ENCODE assay signal across 22 cellular contexts in genomic region chr7:156096806-156097538, GRCh38.
DNase-seq lines count a peak whose midpoint lies in the region; ATAC-seq, FAIRE-seq and TF ChIP-seq lines count a peak whose summit lies in the region.
"Had no signal": no experiment of that assay in that cellular context is flagged by ENCODE, and none has a peak within 500 bp of the region (broad histone marks: within the 10 kb centered on the region; RNA-seq: fewer than 3 reads in every experiment).

No MANE protein-coding gene starts in this region.

- H3K4me2 ChIP-seq in endothelial cell of umbilical vein (ENCODE audit: insufficient read depth, low read length): no peak overlapping the region
- no peak overlapping the region for H3K4me2 ChIP-seq in GM23248 (ENCODE audit: unreplicated experiment)

- no peaks in the 10 kb centered on the region for H3F3A ChIP-seq in GM23248 (ENCODE audit: insufficient read depth)

- dilution Hi-C loops in endothelial cell of umbilical vein (cut with MboI; ENCODE audit: extremely low pct_ligation_motif_present, low sequenced_read_pairs): no loop called here

- TF ChIP-seq POLR2A in endothelial cell of umbilical vein (IDR thresholded peaks at IDR 0.05; ENCODE audit: low read depth, low read length): no peak
- TF ChIP-seq POLR2A in prostate gland (IDR thresholded peaks at IDR 0.05): no peak

- H3K9me1 ChIP-seq in endothelial cell of umbilical vein (replicated peaks; ENCODE audit: control insufficient read depth, extremely low read depth, insufficient read depth, low read length): no peaks in the 10 kb centered on the region

- in situ Hi-C loops in GM23248 (cut with MboI): no loop called here

- no peak for FAIRE-seq in endothelial cell of umbilical vein (lab: Jason Lieb, UNC)
- FAIRE-seq: A204.1, keratinocyte, TTC549 had no signal

- no peaks in the 10 kb centered on the region for H3K9me3 ChIP-seq in endothelial cell of umbilical vein (replicated peaks; ENCODE audit: control insufficient read depth, insufficient read depth, low read length)
- no peaks in the 10 kb centered on the region for H3K9me3 ChIP-seq in prostate gland
- no peaks in the 10 kb centered on the region for H3K9me3 ChIP-seq in GM23248 (ENCODE audit: low read depth)
- H3K9me3 ChIP-seq: neutrophil, Peyer's patch, SJCRH30 had no signal

- H3K9me2 ChIP-seq in GM23248 (ENCODE audit: insufficient read depth): no peaks in the 10 kb centered on the region

- POLR2A ChIA-PET in activated CD8-positive, alpha-beta T cell treated with anti-CD3 and anti-CD28 coated beads for 36 hours (lab: Charles Lee): no interaction called here
- POLR2A ChIA-PET in activated CD8-positive, alpha-beta T cell treated with anti-CD3 and anti-CD28 coated beads, Interleukin-2, amount 10 ng/mL, durations not matched to agents 7 days and 5 days (lab: Charles Lee): no interaction called here
- POLR2A ChIA-PET in endothelial cell of umbilical vein (lab: Charles Lee): no interaction called here

- no peak overlapping the region for H3K9ac ChIP-seq in endothelial cell of umbilical vein (replicated peaks; ENCODE audit: extremely low read depth, insufficient read depth, low read length)
- H3K9ac ChIP-seq in GM23248: no peak overlapping the region

- no peaks in the 10 kb centered on the region for H3K4me1 ChIP-seq in endothelial cell of umbilical vein (ENCODE audit: control insufficient read depth, extremely low read depth, insufficient read depth, low read length)
- no peaks in the 10 kb centered on the region for H3K4me1 ChIP-seq in prostate gland (replicated peaks)
- H3K4me1 ChIP-seq in GM23248 (ENCODE audit: insufficient read depth): no peaks in the 10 kb centered on the region
- H3K4me1 ChIP-seq: Peyer's patch, SJCRH30 had no signal

- H2AFZ ChIP-seq in endothelial cell of umbilical vein (ENCODE audit: low read depth, low read length) (no peak overlapping the region), GM23248 (no peak overlapping the region)

- no TSS peak for BruUV-seq in endothelial cell of umbilical vein (replicated peaks; lab: Mats Ljungman, UMichigan)

- 54% methylated on average over 19 of the region's 19 CpGs for WGBS in prostate gland
- WGBS in GM23248 (ENCODE audit: low coverage in 1 of 2, low lambda C conversion rate in 2 of 2, missing lambda C conversion rate in 2 of 2), 2 experiments: 29 to 35% methylated on average over 19 of the region's 19 CpGs

- H3K27ac Mint-ChIP-seq in activated CD8-positive, alpha-beta T cell treated with anti-CD3 and anti-CD28 coated beads for 36 hours: no peak overlapping the region
- H3K27ac Mint-ChIP-seq in activated CD8-positive, alpha-beta T cell treated with anti-CD3 and anti-CD28 coated beads, Interleukin-2, amount 10 ng/mL, durations not matched to agents 7 days and 5 days: no peak overlapping the region

- intact Hi-C loops in activated CD8-positive, alpha-beta T cell treated with anti-CD3 and anti-CD28 coated beads for 36 hours (cut with micrococcal nuclease): no loop called here
- intact Hi-C loops in endothelial cell of umbilical vein (cut with micrococcal nuclease): no loop called here
- intact Hi-C loops in prostate gland (cut with DNase I): no loop called here

- peaks cover 2% of the 10 kb centered on the region for H3K36me3 Mint-ChIP-seq in activated CD8-positive, alpha-beta T cell treated with anti-CD3 and anti-CD28 coated beads for 36 hours (ENCODE audit: low read depth)
- no peaks in the 10 kb centered on the region for H3K36me3 Mint-ChIP-seq in activated CD8-positive, alpha-beta T cell treated with anti-CD3 and anti-CD28 coated beads, Interleukin-2, amount 10 ng/mL, durations not matched to agents 7 days and 5 days (ENCODE audit: low read depth)

- peaks cover 33% of the 10 kb centered on the region for H3K4me1 Mint-ChIP-seq in activated CD8-positive, alpha-beta T cell treated with anti-CD3 and anti-CD28 coated beads for 36 hours (ENCODE audit: low read depth)
- peaks cover 19% of the 10 kb centered on the region for H3K4me1 Mint-ChIP-seq in activated CD8-positive, alpha-beta T cell treated with anti-CD3 and anti-CD28 coated beads, Interleukin-2, amount 10 ng/mL, durations not matched to agents 7 days and 5 days (ENCODE audit: low read depth)

- H3K4me3 Mint-ChIP-seq in activated CD8-positive, alpha-beta T cell treated with anti-CD3 and anti-CD28 coated beads for 36 hours: no peak overlapping the region
- H3K4me3 Mint-ChIP-seq in activated CD8-positive, alpha-beta T cell treated with anti-CD3 and anti-CD28 coated beads, Interleukin-2, amount 10 ng/mL, durations not matched to agents 7 days and 5 days: no peak overlapping the region

- CTCF ChIA-PET in activated CD8-positive, alpha-beta T cell treated with anti-CD3 and anti-CD28 coated beads for 36 hours (lab: Charles Lee): no interaction called here
- CTCF ChIA-PET in activated CD8-positive, alpha-beta T cell treated with anti-CD3 and anti-CD28 coated beads, Interleukin-2, amount 10 ng/mL, durations not matched to agents 7 days and 5 days (lab: Charles Lee): no interaction called here
- CTCF ChIA-PET in endothelial cell of umbilical vein (lab: Charles Lee): no interaction called here

- H3K27me3 ChIP-seq in endothelial cell of umbilical vein (ENCODE audit: control insufficient read depth in 2 of 2, insufficient read depth in 2 of 2, low read length in 2 of 2): no peaks in the 10 kb centered on the region
- no peaks in the 10 kb centered on the region for H3K27me3 ChIP-seq in prostate gland (replicated peaks; ENCODE audit: insufficient read depth)
- no peaks in the 10 kb centered on the region for H3K27me3 ChIP-seq in GM23248 (replicated peaks; ENCODE audit: insufficient read depth)
- H3K27me3 ChIP-seq: neutrophil, Peyer's patch had no signal

- no peak for TF ChIP-seq CTCF in activated CD8-positive, alpha-beta T cell treated with anti-CD3 and anti-CD28 coated beads for 36 hours (IDR thresholded peaks at IDR 0.05)
- TF ChIP-seq CTCF in endothelial cell of umbilical vein (IDR thresholded peaks at IDR 0.05; ENCODE audit: extremely low read depth in 1 of 2, insufficient read depth in 1 of 2, low read depth in 1 of 2, low read length in 2 of 2) (no peak), prostate gland (IDR thresholded peaks at IDR 0.05) (no peak)

- no peak overlapping the region for H3K4me3 ChIP-seq in endothelial cell of umbilical vein (replicated peaks in 1 of 3; ENCODE audit: insufficient read depth in 1 of 3, low read depth in 1 of 3, low read length in 3 of 3)
- no peak overlapping the region for H3K4me3 ChIP-seq in prostate gland
- H3K4me3 ChIP-seq in GM23248: no peak overlapping the region
- H3K4me3 ChIP-seq: Peyer's patch, SJCRH30, skin epidermis had no signal

- H4K20me1 ChIP-seq in endothelial cell of umbilical vein (replicated peaks; ENCODE audit: control insufficient read depth, extremely low read depth, insufficient read depth, low read length) (no peaks in the 10 kb centered on the region), GM23248 (ENCODE audit: insufficient read depth) (no peaks in the 10 kb centered on the region)

- H3K9me3 Mint-ChIP-seq in activated CD8-positive, alpha-beta T cell treated with anti-CD3 and anti-CD28 coated beads for 36 hours: peaks cover 5% of the 10 kb centered on the region
- peaks cover 6% of the 10 kb centered on the region for H3K9me3 Mint-ChIP-seq in activated CD8-positive, alpha-beta T cell treated with anti-CD3 and anti-CD28 coated beads, Interleukin-2, amount 10 ng/mL, durations not matched to agents 7 days and 5 days (ENCODE audit: insufficient read depth)

- no peaks in the 10 kb centered on the region for H3K79me2 ChIP-seq in endothelial cell of umbilical vein (ENCODE audit: control insufficient read depth, insufficient read depth, low read length)
- no peaks in the 10 kb centered on the region for H3K79me2 ChIP-seq in GM23248 (ENCODE audit: insufficient read depth)

- peak; percentile 49 for DNase-seq in activated CD8-positive, alpha-beta T cell treated with anti-CD3 and anti-CD28 coated beads for 36 hours
- DNase-seq in activated CD8-positive, alpha-beta T cell treated with anti-CD3 and anti-CD28 coated beads, Interleukin-2, amount 10 ng/mL, durations not matched to agents 7 days and 5 days: no peak
- DNase-seq in M059J (ENCODE audit: low read depth) (peak; percentile 29), endothelial cell of umbilical vein (ENCODE audit: low read depth, low spot score) (peak; percentile 1), prostate gland (ENCODE audit: low spot score) (peak; percentile 46), GM23248 (no peak), EL (no peak), nucleus accumbens (lab: John Stamatoyannopoulos, UW) (no peak)
- DNase-seq: AML-193, DMS53, GF-D8, KBM-7, mammary epithelial cell, NCI-H1694, NCI-H526, Peyer's patch, SJCRH30 had no signal

- peak; percentile 34 for ATAC-seq in activated CD8-positive, alpha-beta T cell treated with anti-CD3 and anti-CD28 coated beads for 36 hours
- no peak for ATAC-seq in activated CD8-positive, alpha-beta T cell treated with anti-CD3 and anti-CD28 coated beads, Interleukin-2, amount 10 ng/mL, durations not matched to agents 7 days and 5 days

- H3K27ac ChIP-seq in endothelial cell of umbilical vein (ENCODE audit: insufficient read depth, low read depth, low read length) (no peak overlapping the region), prostate gland (no peak overlapping the region), GM23248 (no peak overlapping the region)
- H3K27ac ChIP-seq: neutrophil, Peyer's patch, SJCRH30, skin epidermis had no signal

- peaks cover 1% of the 10 kb centered on the region for H3K27me3 Mint-ChIP-seq in activated CD8-positive, alpha-beta T cell treated with anti-CD3 and anti-CD28 coated beads for 36 hours
- peaks cover 3% of the 10 kb centered on the region for H3K27me3 Mint-ChIP-seq in activated CD8-positive, alpha-beta T cell treated with anti-CD3 and anti-CD28 coated beads, Interleukin-2, amount 10 ng/mL, durations not matched to agents 7 days and 5 days (ENCODE audit: low read depth)

- no peaks in the 10 kb centered on the region for H3K36me3 ChIP-seq in endothelial cell of umbilical vein (ENCODE audit: control insufficient read depth in 2 of 2, extremely low read depth in 1 of 2, insufficient read depth in 2 of 2, low read length in 2 of 2)
- no peaks in the 10 kb centered on the region for H3K36me3 ChIP-seq in prostate gland
- no peaks in the 10 kb centered on the region for H3K36me3 ChIP-seq in GM23248 (ENCODE audit: low read depth)
- H3K36me3 ChIP-seq: neutrophil, Peyer's patch, SJCRH30 had no signal

TF ChIP-seq in endothelial cell of umbilical vein, 7 proteins besides CTCF, POLR2A, EP300 and RAD21 (continues in another document):
- TF ChIP-seq JUN (IDR thresholded peaks at IDR 0.05; ENCODE audit: borderline replicate concordance, insufficient read depth, insufficient read length, low read depth) (no peak), MAX (IDR thresholded peaks at IDR 0.05; ENCODE audit: insufficient read depth, insufficient read length) (no peak), MYC (IDR thresholded peaks at IDR 0.05; ENCODE audit: low read depth, low read length) (no peak), GATA2 (IDR thresholded peaks at IDR 0.05; ENCODE audit: insufficient read depth, insufficient read length, low read depth, low read length) (no peak), EZH2 (IDR thresholded peaks at IDR 0.05; ENCODE audit: borderline replicate concordance, low read depth, low read length, severe bottlenecking) (no peak)

Comparison
In these comparisons a context has a peak if more than half of its experiments do, and no peak if none do; other contexts are left out.
1. DNase-seq: peak in activated CD8-positive, alpha-beta T cell treated with anti-CD3 and anti-CD28 coated beads for 36 hours (single experiment), M059J (single experiment), endothelial cell of umbilical vein (single experiment) and prostate gland (single experiment); none in activated CD8-positive, alpha-beta T cell treated with anti-CD3 and anti-CD28 coated beads, Interleukin-2, amount 10 ng/mL, durations not matched to agents 7 days and 5 days (single experiment), GM23248 (single experiment), EL (single experiment) and nucleus accumbens (0 of 56).